8 cellular contexts compared by ENCODE assay signal in genomic region chr2:84741182-84741822, GRCh38.
DNase-seq lines count a peak whose midpoint lies in the region; ATAC-seq and TF ChIP-seq lines count a peak whose summit lies in the region.

No MANE protein-coding gene starts in this region.

- no peaks in the 10 kb centered on the region for H3F3A ChIP-seq in PC-3 (ENCODE audit: low read length, unreplicated experiment)

- no peaks in the 10 kb centered on the region for H3K79me2 ChIP-seq in PC-3 (ENCODE audit: low read length)

- H3K9me3 Mint-ChIP-seq in stimulated activated naive CD8-positive, alpha-beta T cell treated with anti-CD3 and anti-CD28 coated beads, Interleukin-15, amount 100 ng/mL, for 72 hours: peaks cover 19 to 31% of the 10 kb centered on the region in 2 donors

- H3K4me1 Mint-ChIP-seq in stimulated activated naive CD8-positive, alpha-beta T cell treated with anti-CD3 and anti-CD28 coated beads, Interleukin-15, amount 100 ng/mL, for 72 hours: peaks cover 11% of the 10 kb centered on the region

- H3K4me3 Mint-ChIP-seq in stimulated activated naive CD8-positive, alpha-beta T cell treated with anti-CD3 and anti-CD28 coated beads, Interleukin-15, amount 100 ng/mL, for 72 hours: no peak overlapping the region

- peak; percentile 94 for ATAC-seq in GM18517 (IDR thresholded peaks at IDR 0.05; ENCODE audit: unreplicated experiment)
- peak; percentile 97 for ATAC-seq in HG02885 (IDR thresholded peaks at IDR 0.05; ENCODE audit: poor library complexity, unreplicated experiment)
- peak; percentile 80 for ATAC-seq in PC-3
- ATAC-seq in stimulated activated naive CD8-positive, alpha-beta T cell treated with anti-CD3 and anti-CD28 coated beads, Interleukin-15, amount 100 ng/mL, for 72 hours: peak; percentile 100

- H2AFZ ChIP-seq in PC-3 (ENCODE audit: low read length): no peak overlapping the region

- H3K27me3 Mint-ChIP-seq in stimulated activated naive CD8-positive, alpha-beta T cell treated with anti-CD3 and anti-CD28 coated beads, Interleukin-15, amount 100 ng/mL, for 72 hours: no peaks in the 10 kb centered on the region

- H3K4me3 ChIP-seq in PC-3 (ENCODE audit: low read length) (no peak overlapping the region), kidney epithelial cell (ENCODE audit: low read depth, low read length) (no peak overlapping the region)

- no peaks in the 10 kb centered on the region for H4K20me1 ChIP-seq in PC-3 (ENCODE audit: low read length)

- no TSS peak for BruUV-seq in PC-3 (replicated peaks; lab: Mats Ljungman, UMichigan)

- H3K27me3 ChIP-seq in PC-3 (ENCODE audit: low read length) (peaks cover 31% of the 10 kb centered on the region; the same call in 1 of the 2 replicates), kidney epithelial cell (ENCODE audit: control insufficient read depth, insufficient read depth, low read length) (no peaks in the 10 kb centered on the region)

- CTCF ChIA-PET in PC-3 (lab: Charles Lee): no interaction called here

- no peak overlapping the region for H3K4me2 ChIP-seq in PC-3 (ENCODE audit: low read length)

- no peaks in the 10 kb centered on the region for H3K9me3 ChIP-seq in PC-3 (ENCODE audit: low read length)

- POLR2A ChIA-PET in PC-3 (lab: Charles Lee; ENCODE audit: unreplicated experiment): no interaction called here

- no peak overlapping the region for H3K9ac ChIP-seq in PC-3 (ENCODE audit: low read length)

- intact Hi-C loops in PC-3 (cut with micrococcal nuclease): no loop called here

- H3K9me2 ChIP-seq in PC-3 (replicated peaks; ENCODE audit: low read length): no peaks in the 10 kb centered on the region

- H3K4me1 ChIP-seq in PC-3 (ENCODE audit: insufficient read depth, low read length): no peaks in the 10 kb centered on the region

- no peak overlapping the region for H3K27ac Mint-ChIP-seq in stimulated activated naive CD8-positive, alpha-beta T cell treated with anti-CD3 and anti-CD28 coated beads, Interleukin-15, amount 100 ng/mL, for 72 hours

- DNase-seq in A172 (ENCODE audit: low spot score) (peak; percentile 18), PC-3 (peak; percentile 61), kidney epithelial cell (ENCODE audit: low read depth) (no peak), HPDE6-E6E7 (ENCODE audit: extremely low spot score) (no peak)
- peak; percentile 40 for DNase-seq in activated effector memory CD4-positive, alpha-beta T cell treated with Interleukin-2 at 50 U/mL for 16 hours
- peak; percentile 61 to 69 for DNase-seq in stimulated activated naive CD8-positive, alpha-beta T cell treated with anti-CD3 and anti-CD28 coated beads, Interleukin-15, amount 100 ng/mL, for 72 hours

- no peaks in the 10 kb centered on the region for H3K36me3 ChIP-seq in PC-3 (ENCODE audit: low read depth, low read length)
- no peaks in the 10 kb centered on the region for H3K36me3 ChIP-seq in kidney epithelial cell (ENCODE audit: control insufficient read depth, insufficient read depth, low read length)

- H3K27ac ChIP-seq in PC-3 (ENCODE audit: low read length): no peak overlapping the region

- TF ChIP-seq CTCF in PC-3 (conservative IDR thresholded peaks at IDR 0.05; ENCODE audit: low read depth, low read length) (peak; percentile 49), kidney epithelial cell (IDR thresholded peaks at IDR 0.05; ENCODE audit: insufficient read depth, low read length, poor library complexity, severe bottlenecking) (peak; percentile 16)

Comparison
In these comparisons a context has a peak if more than half of its experiments do, and no peak if none do; other contexts are left out.
1. DNase-seq: peak in A172 (single experiment), PC-3 (single experiment), activated effector memory CD4-positive, alpha-beta T cell treated with Interleukin-2 at 50 U/mL for 16 hours (single experiment) and stimulated activated naive CD8-positive, alpha-beta T cell treated with anti-CD3 and anti-CD28 coated beads, Interleukin-15, amount 100 ng/mL, for 72 hours (2 of 2); none in kidney epithelial cell (single experiment) and HPDE6-E6E7 (single experiment).
2. Peak in every context shown above with its lines, with median percentiles within 50 percentile points of each other: ATAC-seq.